ENCODE assay signal across 3 cellular contexts in the genomic region with DNA sequence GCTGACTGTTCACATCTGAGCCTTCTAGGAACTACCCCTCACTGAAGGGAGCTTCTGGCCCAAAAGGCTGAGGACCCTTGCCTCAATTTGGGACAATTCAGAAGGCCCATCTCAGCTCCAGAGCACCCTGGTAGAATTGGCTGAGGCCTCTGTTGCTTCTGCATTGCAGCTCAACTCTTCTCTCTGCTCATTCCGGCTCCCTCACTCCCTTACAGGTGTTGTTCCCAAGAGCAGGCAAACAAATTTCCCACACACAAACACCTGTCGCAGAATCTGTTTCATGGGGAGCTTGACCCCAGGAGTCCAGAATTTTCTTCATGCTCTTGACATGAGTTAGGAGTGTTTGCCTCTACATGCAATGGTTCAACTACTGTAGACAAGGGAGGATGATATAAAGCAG.
"Had no signal": no experiment of that assay in that cellular context is flagged by ENCODE, and none has a peak within 500 bp of the region (broad histone marks: within the 10 kb centered on the region; RNA-seq: fewer than 3 reads in every experiment).

No MANE protein-coding gene starts in this region.

- ATAC-seq: GM12878 had no signal

- H3K4me3 ChIP-seq: GM12878 had no signal

- DNase-seq: GDM1, GF-D8 had no signal
